In the genomic region with DNA sequence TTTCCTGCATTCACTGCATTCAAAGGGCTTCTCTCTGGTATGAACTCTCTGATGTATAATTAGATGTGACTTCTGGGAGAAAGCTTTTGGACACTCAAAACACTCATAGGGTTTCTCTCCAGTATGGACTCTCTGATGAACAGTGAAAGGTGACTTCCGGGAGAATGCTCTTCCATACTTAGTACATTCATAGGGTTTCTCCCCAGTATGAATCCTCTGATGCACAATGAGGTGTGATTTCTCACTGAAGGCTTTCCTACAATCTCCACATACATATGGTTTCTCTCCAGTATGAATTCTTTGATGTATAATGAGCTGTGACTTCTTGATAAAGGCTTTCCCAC, we compare ENCODE assay signal across 27 cellular contexts. TPM values are rescaled to one million over a fixed set of nuclear protein-coding genes. Genes with fewer than 3 reads are reported as not detected.
DNase-seq lines count a peak whose midpoint lies in the region; ATAC-seq, FAIRE-seq and TF ChIP-seq lines count a peak whose summit lies in the region.
"Had no signal": no experiment of that assay in that cellular context is flagged by ENCODE, and none has a peak within 500 bp of the region (broad histone marks: within the 10 kb centered on the region; RNA-seq: fewer than 3 reads in every experiment).

No MANE protein-coding gene starts in this region.

- no peak overlapping the region for H2AFZ ChIP-seq in H1 (ENCODE audit: low read length)

- no peak overlapping the region for H2BK15ac ChIP-seq in H1 (ENCODE audit: low read length)

- H3K56ac ChIP-seq in H1 (replicated peaks; ENCODE audit: insufficient read length, low read depth, low read length) = no peak overlapping the region

- H3K18ac ChIP-seq in H1 (ENCODE audit: extremely low read depth, low read length) = no peak overlapping the region

- H3K36me3 Mint-ChIP-seq in activated T-helper 17 cell treated with anti-CD3 and anti-CD28 coated beads, Interleukin-2, amount 50 U/mL, for 72 hours (ENCODE audit: low read depth) = peaks cover 50% of the 10 kb centered on the region
- H3K36me3 Mint-ChIP-seq in nephron progenitor cell (ENCODE audit: low read depth) = peaks cover 66% of the 10 kb centered on the region
- H3K36me3 Mint-ChIP-seq in stimulated activated naive B cell treated with anti-CD40 and anti-IgM and Interleukin-4, amounts not matched to agents 10 μg/mL and 1 μg/mL and 100 μg/mL, for 72 hours = peaks cover 36 to 59% of the 10 kb centered on the region in 2 donors

- no peak overlapping the region for H2BK20ac ChIP-seq in H1 (ENCODE audit: low read length)

- no peak for TF ChIP-seq POLR2A in right lobe of liver (IDR thresholded peaks at IDR 0.05)
- no peak for TF ChIP-seq POLR2A in H1 (IDR thresholded peaks at IDR 0.05; ENCODE audit: control extremely low read depth in 1 of 2, low read depth in 2 of 2, low read length in 2 of 2)

- H4K8ac ChIP-seq in H1 (ENCODE audit: extremely low read depth, insufficient read depth, low read length) = no peak overlapping the region

- no peak for FAIRE-seq in H1 (lab: Jason Lieb, UNC)
- FAIRE-seq: A204.1, D721Med, G401.6, GM12891, GM19239 had no signal

- H3K27me3 ChIP-seq in liver (ENCODE audit: control insufficient read depth in 4 of 4, insufficient read depth in 4 of 4, low read length in 3 of 4) = no peaks in the 10 kb centered on the region
- no peaks in the 10 kb centered on the region for H3K27me3 ChIP-seq in right lobe of liver
- H3K27me3 ChIP-seq in H1 (replicated peaks in 1 of 4; ENCODE audit: control insufficient read depth in 3 of 4, extremely low read depth in 1 of 4, insufficient read depth in 3 of 4, low read length in 3 of 4) = no peaks in the 10 kb centered on the region; a peak in 1 of 7 replicates
- H3K27me3 ChIP-seq: BE2C had no signal

- H3K14ac ChIP-seq in H1 (ENCODE audit: insufficient read length) = no peak overlapping the region

- WGBS in liver = 100% methylated on average over 1 of the region's 1 CpG
- 57% methylated on average over 1 of the region's 1 CpG for WGBS in right lobe of liver (ENCODE audit: insufficient coverage, low coverage, low lambda C conversion rate, missing lambda C conversion rate)
- 83% methylated on average over 1 of the region's 1 CpG; no CpG with 5 or more reads in 1 of the 2 experiments for WGBS in H1 (ENCODE audit: extremely low coverage in 1 of 2, insufficient coverage in 1 of 2, insufficient read length in 1 of 2, insufficient replicate concordance in 2 of 2, low coverage in 1 of 2, low lambda C conversion rate in 2 of 2, missing lambda C conversion rate in 1 of 2), 2 experiments

- no peak overlapping the region for H3K4me2 ChIP-seq in H1 (ENCODE audit: insufficient read depth in 1 of 2, low read depth in 2 of 2, low read length in 2 of 2)
- H3K4me2 ChIP-seq: BLaER1 had no signal

- H3K4me1 Mint-ChIP-seq in activated T-helper 17 cell treated with anti-CD3 and anti-CD28 coated beads, Interleukin-2, amount 50 U/mL, for 72 hours = no peaks in the 10 kb centered on the region
- no peaks in the 10 kb centered on the region for H3K4me1 Mint-ChIP-seq in nephron progenitor cell
- no peaks in the 10 kb centered on the region for H3K4me1 Mint-ChIP-seq in stimulated activated naive B cell treated with anti-CD40 and anti-IgM and Interleukin-4, amounts not matched to agents 10 μg/mL and 1 μg/mL and 100 μg/mL, for 72 hours
- H3K4me1 Mint-ChIP-seq: CD14-positive monocyte; CD4-positive, alpha-beta memory T cell; CD4-positive, CD25-positive, alpha-beta regulatory T cell had no signal

- H3K9ac ChIP-seq in liver (ENCODE audit: low read depth in 1 of 2, low read length in 2 of 2) = no peak overlapping the region
- no peak overlapping the region for H3K9ac ChIP-seq in H1 (replicated peaks in 1 of 4; ENCODE audit: extremely low read depth in 1 of 4, low read depth in 3 of 4, low read length in 3 of 4)
- H3K9ac ChIP-seq: BLaER1 had no signal

- H3K27ac ChIP-seq in liver (ENCODE audit: low read depth in 1 of 2, low read length in 2 of 2) = no peak overlapping the region
- no peak overlapping the region for H3K27ac ChIP-seq in right lobe of liver
- no peak overlapping the region for H3K27ac ChIP-seq in HEK293 (ENCODE audit: extremely low read depth, low read depth, low read length)
- no peak overlapping the region for H3K27ac ChIP-seq in H1 (ENCODE audit: low read depth, low read length)
- H3K27ac ChIP-seq: BLaER1 had no signal

- ATAC-seq in right lobe of liver = no peak
- ATAC-seq in activated T-helper 17 cell treated with anti-CD3 and anti-CD28 coated beads, Interleukin-2, amount 50 U/mL, for 72 hours (replicated peaks) = peak; percentile 52
- ATAC-seq in stimulated activated naive B cell treated with anti-CD40 and anti-IgM and Interleukin-4, amounts not matched to agents 10 μg/mL and 1 μg/mL and 100 μg/mL, for 72 hours (replicated peaks) = no peak

- no peak overlapping the region for H4K91ac ChIP-seq in H1 (replicated peaks; ENCODE audit: insufficient read length, low read length)

- H2BK12ac ChIP-seq in H1 (ENCODE audit: low read depth, low read length) = no peak overlapping the region

- H3K23ac ChIP-seq in H1 (ENCODE audit: insufficient read length) = no peak overlapping the region

- no peaks in the 10 kb centered on the region for H3K79me1 ChIP-seq in H1 (ENCODE audit: low read depth, low read length)

- H3K4ac ChIP-seq in H1 (replicated peaks; ENCODE audit: insufficient read length, low read depth, low read length) = no peak overlapping the region

- POLR2A ChIA-PET in HEK293 (lab: Yijun Ruan, JAX) = no interaction called here
- POLR2A ChIA-PET in H1 (lab: Charles Lee; ENCODE audit: partially characterized antibody) = no interaction called here

- H3K9me3 Mint-ChIP-seq in activated T-helper 17 cell treated with anti-CD3 and anti-CD28 coated beads, Interleukin-2, amount 50 U/mL, for 72 hours = no peaks in the 10 kb centered on the region
- H3K9me3 Mint-ChIP-seq in nephron progenitor cell = peaks cover 83% of the 10 kb centered on the region
- H3K9me3 Mint-ChIP-seq in stimulated activated naive B cell treated with anti-CD40 and anti-IgM and Interleukin-4, amounts not matched to agents 10 μg/mL and 1 μg/mL and 100 μg/mL, for 72 hours = peaks cover 7 to 28% of the 10 kb centered on the region in 2 donors

- no peaks in the 10 kb centered on the region for H4K20me1 ChIP-seq in H1 (replicated peaks in 1 of 2; ENCODE audit: control insufficient read depth in 1 of 2, insufficient read depth in 2 of 2, low read length in 2 of 2)
- H4K20me1 ChIP-seq: BLaER1 had no signal

- TF ChIP-seq CTCF in liver (IDR thresholded peaks at IDR 0.05; ENCODE audit: low read depth, low read length, missing input control) = no peak
- TF ChIP-seq CTCF in right lobe of liver (IDR thresholded peaks at IDR 0.05) = no peak
- no peak for TF ChIP-seq CTCF in HEK293 (tag by site-specific recombination; IDR thresholded peaks at IDR 0.05)
- no peak for TF ChIP-seq CTCF in H1 (IDR thresholded peaks at IDR 0.05; ENCODE audit: control extremely low read depth in 1 of 3, insufficient read depth in 1 of 3, low read depth in 1 of 3, low read length in 3 of 3)
- no peak for TF ChIP-seq CTCF in nephron progenitor cell (IDR thresholded peaks at IDR 0.05)

- H3K27ac Mint-ChIP-seq in activated T-helper 17 cell treated with anti-CD3 and anti-CD28 coated beads, Interleukin-2, amount 50 U/mL, for 72 hours = no peak overlapping the region
- no peak overlapping the region for H3K27ac Mint-ChIP-seq in nephron progenitor cell
- no peak overlapping the region for H3K27ac Mint-ChIP-seq in stimulated activated naive B cell treated with anti-CD40 and anti-IgM and Interleukin-4, amounts not matched to agents 10 μg/mL and 1 μg/mL and 100 μg/mL, for 72 hours
- H3K27ac Mint-ChIP-seq: CD14-positive monocyte; CD4-positive, alpha-beta memory T cell; CD4-positive, CD25-positive, alpha-beta regulatory T cell had no signal

- no peaks in the 10 kb centered on the region for H3K4me1 ChIP-seq in liver (ENCODE audit: control insufficient read depth in 4 of 4, insufficient read depth in 4 of 4, low read length in 3 of 4)
- H3K4me1 ChIP-seq in right lobe of liver = no peaks in the 10 kb centered on the region
- H3K4me1 ChIP-seq in HEK293 (ENCODE audit: control insufficient read depth, insufficient read depth, low read length) = no peaks in the 10 kb centered on the region
- no peaks in the 10 kb centered on the region for H3K4me1 ChIP-seq in H1 (replicated peaks in 1 of 4; ENCODE audit: control insufficient read depth in 3 of 4, insufficient read depth in 4 of 4, low read length in 3 of 4)
- H3K4me1 ChIP-seq: BE2C, BLaER1, Caco-2 had no signal

- H3K27me3 Mint-ChIP-seq in activated T-helper 17 cell treated with anti-CD3 and anti-CD28 coated beads, Interleukin-2, amount 50 U/mL, for 72 hours = no peaks in the 10 kb centered on the region
- H3K27me3 Mint-ChIP-seq in nephron progenitor cell (ENCODE audit: low read depth, poor library complexity) = no peaks in the 10 kb centered on the region
- no peaks in the 10 kb centered on the region for H3K27me3 Mint-ChIP-seq in stimulated activated naive B cell treated with anti-CD40 and anti-IgM and Interleukin-4, amounts not matched to agents 10 μg/mL and 1 μg/mL and 100 μg/mL, for 72 hours
- H3K27me3 Mint-ChIP-seq: CD4-positive, alpha-beta memory T cell; CD4-positive, CD25-positive, alpha-beta regulatory T cell had no signal

- H2BK5ac ChIP-seq in H1 (ENCODE audit: low read depth, low read length) = no peak overlapping the region

- CTCF ChIA-PET in HEK293 (lab: Yijun Ruan, JAX) (no interaction called here), H1 (lab: Charles Lee; ENCODE audit: partially characterized antibody) (interaction anchor here (0.6 kb wide), 1 partner anchor 9 kb away, joined by 4 read pairs; no protein-coding TSS in a partner anchor)

- peaks cover 5 to 50% (median 34%) of the 10 kb centered on the region in 4 donors for H3K9me3 ChIP-seq in liver (ENCODE audit: control insufficient read depth in 4 of 4, low read length in 3 of 4)
- peaks cover 0 to 15% (median 9%) of the 10 kb centered on the region in 4 donors for H3K9me3 ChIP-seq in right lobe of liver
- H3K9me3 ChIP-seq in HEK293 (ENCODE audit: control insufficient read depth, insufficient read depth, low read depth, low read length) = no peaks in the 10 kb centered on the region; the same call in none of the 2 replicates
- peaks cover 0 to 7% of the 10 kb centered on the region in 2 experiments; a peak in 1 of 4 replicates for H3K9me3 ChIP-seq in H1 (ENCODE audit: insufficient read depth in 2 of 2, low read depth in 1 of 2, low read length in 1 of 2)
- H3K9me3 ChIP-seq: BE2C, Caco-2 had no signal

- H3K36me3 ChIP-seq in liver (ENCODE audit: control insufficient read depth in 4 of 4, insufficient read depth in 3 of 4, low read depth in 1 of 4, low read length in 3 of 4) (peaks cover 0 to 30% (median 22%) of the 10 kb centered on the region in 4 donors), right lobe of liver (peaks cover 0 to 2% (median 0%) of the 10 kb centered on the region in 4 donors), HEK293 (ENCODE audit: control insufficient read depth in 2 of 2, insufficient read depth in 1 of 2, low read length in 2 of 2) (peaks cover 3 to 31% of the 10 kb centered on the region in 2 experiments; a peak in 1 of 3 replicates), H1 (ENCODE audit: control insufficient read depth in 2 of 4, insufficient read depth in 4 of 4, low read length in 3 of 4) (peaks cover 0 to 3% (median under 1%) of the 10 kb centered on the region in 4 experiments; a peak in 2 of 8 replicates)
- H3K36me3 ChIP-seq: BE2C, BLaER1 had no signal

- no peak overlapping the region for H3K4me3 Mint-ChIP-seq in activated T-helper 17 cell treated with anti-CD3 and anti-CD28 coated beads, Interleukin-2, amount 50 U/mL, for 72 hours
- H3K4me3 Mint-ChIP-seq in nephron progenitor cell = no peak overlapping the region
- H3K4me3 Mint-ChIP-seq in stimulated activated naive B cell treated with anti-CD40 and anti-IgM and Interleukin-4, amounts not matched to agents 10 μg/mL and 1 μg/mL and 100 μg/mL, for 72 hours = no peak overlapping the region
- H3K4me3 Mint-ChIP-seq: CD14-positive monocyte; CD4-positive, alpha-beta memory T cell; CD4-positive, CD25-positive, alpha-beta regulatory T cell had no signal

- no peak overlapping the region for H2BK120ac ChIP-seq in H1 (replicated peaks; ENCODE audit: low read depth, low read length)

- TF ChIP-seq RAD21 in liver (IDR thresholded peaks at IDR 0.05) (no peak), H1 (IDR thresholded peaks at IDR 0.05 in 1 of 2, conservative IDR thresholded peaks at IDR 0.05 in 1 of 2; ENCODE audit: low read depth in 2 of 2, low read length in 2 of 2) (no peak)

- intact Hi-C loops in right lobe of liver (cut with DNase I) = no loop called here

- no peak for TF ChIP-seq EP300 in H1 (IDR thresholded peaks at IDR 0.05; ENCODE audit: borderline replicate concordance in 1 of 2, low read depth in 2 of 2, low read length in 2 of 2)

- no peak overlapping the region for H4K5ac ChIP-seq in H1 (ENCODE audit: insufficient read length, low read depth, low read length)

- H3K79me2 ChIP-seq in H1 (ENCODE audit: control insufficient read depth in 1 of 2, insufficient read depth in 2 of 2, low read length in 2 of 2) = no peaks in the 10 kb centered on the region

- peak overlapping the region in 2 of 3 donors; percentile 22 to 23 for H3K4me3 ChIP-seq in liver (ENCODE audit: low read depth in 1 of 3, low read length in 3 of 3)
- no peak overlapping the region for H3K4me3 ChIP-seq in right lobe of liver
- H3K4me3 ChIP-seq in HEK293 (ENCODE audit: low read depth, low read length) = no peak overlapping the region
- no peak overlapping the region for H3K4me3 ChIP-seq in H1 (ENCODE audit: extremely low read depth in 1 of 4, insufficient read depth in 2 of 4, low read depth in 3 of 4, low read length in 4 of 4)
- H3K4me3 ChIP-seq: BLaER1 had no signal

- H2AK5ac ChIP-seq in H1 (ENCODE audit: low read depth, low read length) = no peak overlapping the region

- DNase-seq in right lobe of liver = no peak
- no peak for DNase-seq in H1 (ENCODE audit: low read depth in 1 of 2, low spot score in 2 of 2)
- no peak for DNase-seq in SHP77 treated with DMSO at 0.1 percent for 48 hours (lab: John Stamatoyannopoulos, UW)
- DNase-seq in nephron progenitor cell = no peak
- DNase-seq in stimulated activated naive B cell treated with anti-CD40 and anti-IgM and Interleukin-4, amounts not matched to agents 10 μg/mL and 1 μg/mL and 100 μg/mL, for 72 hours = no peak
- DNase-seq: 8988T; ACHN; BE2C; C1 segment of cervical spinal cord; Caco-2; Calu3; CD4-positive, alpha-beta memory T cell; CD4-positive, CD25-positive, alpha-beta regulatory T cell; DMS79 treated with DMSO at 0.1 percent for 48 hours; GF-D8 had no signal

- H3K23me2 ChIP-seq in H1 (ENCODE audit: low read depth, low read length) = no peaks in the 10 kb centered on the region

RNA-seq across cellular contexts. Expression of a gene that starts 12.2 kb away (rescaled TPM):
- under 1 TPM; 0.75 to 0.79 TPM for total RNA-seq in liver
- under 1 TPM; 0.30 to 0.65 TPM for polyA plus RNA-seq in liver
- total RNA-seq in right lobe of liver = 1 to 10 TPM in 1 of 6 experiments, under 1 TPM in 4, not detected in 1; 0.35 to 1.2 (median 0.84) TPM
- total RNA-seq in activated T-helper 17 cell treated with anti-CD3 and anti-CD28 coated beads, Interleukin-2, amount 50 U/mL, for 72 hours = 1 to 10 TPM; 1.2 to 4.3 TPM
- 2.2 and 2.9 TPM in 2 replicates for total RNA-seq in H1 (2021; fragmentation: NEBNext Ultra II Directional; extraction: Animal tissue kit (Norgen Biotek cat#: 25700))
- polyA plus RNA-seq in H1 (2011; rRNA removed) = 0.67 and 0.72 TPM in 2 replicates
- 0.87 TPM for polyA plus RNA-seq in H1 (2011; cell fraction: cytosol; rRNA removed)
- 0.93 TPM for polyA plus RNA-seq in H1 (2011; cell fraction: nucleus; rRNA removed)
- 0.87 to 2.0 TPM (median 1.1 TPM) in 4 replicates for polyA plus RNA-seq in H1 (2012, experiment 1 of 2)
- 0.35 TPM for polyA plus RNA-seq in H1 (2012, experiment 2 of 2)
- polyA plus RNA-seq in H1 (2013, experiment 1 of 2) = 0.93 TPM
- polyA plus RNA-seq in H1 (2013, experiment 2 of 2) = 0.90 TPM
- 1.0 and 2.2 TPM in 2 replicates for polyA minus RNA-seq in H1 (2011; rRNA and poly(A)+ RNA removed)
- 1.1 TPM for polyA minus RNA-seq in H1 (2011; cell fraction: cytosol; rRNA and poly(A)+ RNA removed)
- polyA minus RNA-seq in H1 (2011; cell fraction: nucleus; rRNA and poly(A)+ RNA removed) = 2.4 TPM

RNA-seq across cellular contexts. Expression of a gene that starts 52.5 kb away (rescaled TPM):
- total RNA-seq in liver (not detected), right lobe of liver (not detected)
- polyA plus RNA-seq in liver (not detected), H1 (2011; rRNA removed) (0.26 TPM in 1 of 2 replicates, not detected in the other)
- not detected for total RNA-seq in activated T-helper 17 cell treated with anti-CD3 and anti-CD28 coated beads, Interleukin-2, amount 50 U/mL, for 72 hours
- not detected in 2 replicates for total RNA-seq in H1 (2021; fragmentation: NEBNext Ultra II Directional; extraction: Animal tissue kit (Norgen Biotek cat#: 25700))
- 0.19 TPM for polyA plus RNA-seq in H1 (2011; cell fraction: cytosol; rRNA removed)
- not detected for polyA plus RNA-seq in H1 (2011; cell fraction: nucleus; rRNA removed)
- 0.64 TPM in 1 of 4 replicates, not detected in the others for polyA plus RNA-seq in H1 (2012, experiment 1 of 2)
- not detected for polyA plus RNA-seq in H1 (2012, experiment 2 of 2)
- polyA plus RNA-seq in H1 (2013, experiment 1 of 2) = not detected
- polyA plus RNA-seq in H1 (2013, experiment 2 of 2) = not detected
- polyA minus RNA-seq in H1 (2011; rRNA and poly(A)+ RNA removed) = not detected in 2 replicates
- not detected for polyA minus RNA-seq in H1 (2011; cell fraction: cytosol; rRNA and poly(A)+ RNA removed)
- polyA minus RNA-seq in H1 (2011; cell fraction: nucleus; rRNA and poly(A)+ RNA removed) = not detected
- total RNA-seq: A673; Caco-2; Calu3; CD4-positive, alpha-beta memory T cell; CD4-positive, CD25-positive, alpha-beta regulatory T cell had no signal
- polyA plus RNA-seq: AG04450; CD14-positive monocyte; CD4-positive, alpha-beta memory T cell had no signal

RNA-seq across cellular contexts. Expression of a gene that starts 55.5 kb away (rescaled TPM):
- 1 to 10 TPM; 3.1 TPM for total RNA-seq in liver
- polyA plus RNA-seq in liver = 1 to 10 TPM in 1 of 2 donors, under 1 TPM in 1; 0.97 to 1.3 TPM
- 1 to 10 TPM; 2.1 to 2.5 (median 2.3) TPM for total RNA-seq in right lobe of liver
- 10 to 100 TPM in 1 of 2 donors, 1 to 10 TPM in 1; 5.8 to 10.1 TPM for total RNA-seq in activated T-helper 17 cell treated with anti-CD3 and anti-CD28 coated beads, Interleukin-2, amount 50 U/mL, for 72 hours
- total RNA-seq in H1 (2021; fragmentation: NEBNext Ultra II Directional; extraction: Animal tissue kit (Norgen Biotek cat#: 25700)) = 6.8 and 8.2 TPM in 2 replicates
- polyA plus RNA-seq in H1 (2011; rRNA removed) = 0.99 and 1.3 TPM in 2 replicates
- 2.4 TPM for polyA plus RNA-seq in H1 (2011; cell fraction: cytosol; rRNA removed)
- polyA plus RNA-seq in H1 (2011; cell fraction: nucleus; rRNA removed) = 1.4 TPM
- polyA plus RNA-seq in H1 (2012, experiment 1 of 2) = 3.8 to 6.0 TPM (median 4.6 TPM) in 4 replicates
- polyA plus RNA-seq in H1 (2012, experiment 2 of 2) = 0.29 TPM
- 4.0 TPM for polyA plus RNA-seq in H1 (2013, experiment 1 of 2)
- polyA plus RNA-seq in H1 (2013, experiment 2 of 2) = 3.9 TPM
- polyA minus RNA-seq in H1 (2011; rRNA and poly(A)+ RNA removed) = 2.7 and 4.1 TPM in 2 replicates
- 2.0 TPM for polyA minus RNA-seq in H1 (2011; cell fraction: cytosol; rRNA and poly(A)+ RNA removed)
- polyA minus RNA-seq in H1 (2011; cell fraction: nucleus; rRNA and poly(A)+ RNA removed) = 3.7 TPM

Comparison
In these comparisons a context has a peak if more than half of its experiments do, and no peak if none do; other contexts are left out.
1. H3K4me3 ChIP-seq: peak in liver (2 of 3); none in right lobe of liver (0 of 3), HEK293 (single experiment) and H1 (0 of 4).